ENCODE assay signal across 27 cellular contexts in genomic region chr20:37228111-37228510, GRCh38. TPM values are rescaled to one million over a fixed set of nuclear protein-coding genes. Genes with fewer than 3 reads are reported as not detected.
DNase-seq lines count a peak whose midpoint lies in the region; ATAC-seq and TF ChIP-seq lines count a peak whose summit lies in the region.
"Had no signal": no experiment of that assay in that cellular context is flagged by ENCODE, and none has a peak within 500 bp of the region (broad histone marks: within the 10 kb centered on the region; RNA-seq: fewer than 3 reads in every experiment).

No MANE protein-coding gene starts in this region.

- H3K4me1 Mint-ChIP-seq in stimulated activated effector memory CD8-positive, alpha-beta T cell treated with anti-CD3 and anti-CD28 coated beads, Interleukin-12 subunit alpha, Interleukin-12 subunit beta, amount 100 ng/mL, for 72 hours = no peaks in the 10 kb centered on the region
- H3K4me1 Mint-ChIP-seq: activated naive CD8-positive, alpha-beta T cell treated with anti-CD3 and anti-CD28 coated beads for 36 hours; naive thymus-derived CD4-positive, alpha-beta T cell had no signal

- H3K4me3 Mint-ChIP-seq in stimulated activated effector memory CD8-positive, alpha-beta T cell treated with anti-CD3 and anti-CD28 coated beads, Interleukin-12 subunit alpha, Interleukin-12 subunit beta, amount 100 ng/mL, for 72 hours = no peak overlapping the region
- H3K4me3 Mint-ChIP-seq: activated naive CD8-positive, alpha-beta T cell treated with anti-CD3 and anti-CD28 coated beads for 36 hours; CD8-positive, alpha-beta T cell; naive thymus-derived CD4-positive, alpha-beta T cell had no signal

- no peak for DNase-seq in esophagus muscularis mucosa (ENCODE audit: extremely low spot score)
- DNase-seq in left ventricle myocardium superior = no peak
- no peak for DNase-seq in stimulated activated effector memory CD8-positive, alpha-beta T cell treated with anti-CD3 and anti-CD28 coated beads, Interleukin-12 subunit alpha, Interleukin-12 subunit beta, amount 100 ng/mL, for 72 hours (ENCODE audit: low spot score in 2 of 2)
- DNase-seq in activated naive CD4-positive, alpha-beta T cell (lab: John Stamatoyannopoulos, UW) = no peak
- DNase-seq: activated CD4-positive, alpha-beta T cell treated with anti-CD3 and anti-CD28 coated beads for 4 hours; activated naive CD8-positive, alpha-beta T cell treated with anti-CD3 and anti-CD28 coated beads for 36 hours; CD8-positive, alpha-beta T cell; colonic mucosa; DMS153; foreskin keratinocyte; kidney; naive thymus-derived CD4-positive, alpha-beta T cell; NCI-H1105; NCI-H2081; NCI-H526; ovary; stimulated activated naive CD4-positive, alpha-beta T cell treated with Interleukin-2 at 50 U/mL for 16 hours had no signal

- H3K36me3 ChIP-seq in HUES48 (ENCODE audit: control insufficient read depth, insufficient read depth, low read length) (peaks cover 98% of the 10 kb centered on the region), esophagus muscularis mucosa (peaks cover 67 to 100% (median 88%) of the 10 kb centered on the region in 4 donors), skeletal muscle tissue (ENCODE audit: control insufficient read depth in 3 of 3, insufficient read depth in 3 of 3, low read length in 3 of 3) (peaks cover 39 to 59% (median 55%) of the 10 kb centered on the region in 3 donors)
- H3K36me3 ChIP-seq: ovary had no signal

- H3K9me3 ChIP-seq in HUES48 (ENCODE audit: control insufficient read depth, insufficient read depth, low read length) (no peaks in the 10 kb centered on the region), esophagus muscularis mucosa (no peaks in the 10 kb centered on the region), skeletal muscle tissue (ENCODE audit: control insufficient read depth in 3 of 3, low read length in 3 of 3) (no peaks in the 10 kb centered on the region)
- H3K9me3 ChIP-seq: body of pancreas, colonic mucosa, ovary, tibial nerve had no signal

- peaks cover 100% of the 10 kb centered on the region for H3K36me3 Mint-ChIP-seq in stimulated activated effector memory CD8-positive, alpha-beta T cell treated with anti-CD3 and anti-CD28 coated beads, Interleukin-12 subunit alpha, Interleukin-12 subunit beta, amount 100 ng/mL, for 72 hours

- H3K4me3 ChIP-seq in HUES48 (ENCODE audit: low read depth, low read length) (no peak overlapping the region), esophagus muscularis mucosa (no peak overlapping the region), skeletal muscle tissue (ENCODE audit: low read length in 3 of 3) (no peak overlapping the region)
- H3K4me3 ChIP-seq: body of pancreas, colonic mucosa, GM12878, ovary, tibial nerve had no signal

- H3K4me1 ChIP-seq in HUES48 (ENCODE audit: control insufficient read depth, insufficient read depth, low read length) (peaks cover 39% of the 10 kb centered on the region), esophagus muscularis mucosa (peaks cover 24 to 43% (median 31%) of the 10 kb centered on the region in 4 donors), skeletal muscle tissue (ENCODE audit: control insufficient read depth in 3 of 3, insufficient read depth in 3 of 3, low read length in 3 of 3) (peaks cover 43 to 72% (median 61%) of the 10 kb centered on the region in 3 donors)
- H3K4me1 ChIP-seq: colonic mucosa had no signal

- H3K27me3 ChIP-seq in HUES48 (ENCODE audit: control insufficient read depth, insufficient read depth, low read length) = no peaks in the 10 kb centered on the region
- no peaks in the 10 kb centered on the region for H3K27me3 ChIP-seq in esophagus muscularis mucosa
- no peaks in the 10 kb centered on the region for H3K27me3 ChIP-seq in skeletal muscle tissue (ENCODE audit: control insufficient read depth in 3 of 3, insufficient read depth in 3 of 3, low read length in 3 of 3)
- H3K27me3 ChIP-seq: body of pancreas, colonic mucosa, foreskin keratinocyte, ovary, tibial nerve had no signal

- intact Hi-C loops in esophagus muscularis mucosa (cut with DNase I) = no loop called here
- intact Hi-C loops in left ventricle myocardium superior (cut with micrococcal nuclease) = no loop called here

- ATAC-seq in left ventricle myocardium superior = peak; percentile 57
- no peak for ATAC-seq in GM21576 (IDR thresholded peaks at IDR 0.05; ENCODE audit: unreplicated experiment)
- no peak for ATAC-seq in GM18867 (IDR thresholded peaks at IDR 0.05; ENCODE audit: unreplicated experiment)
- no peak for ATAC-seq in stimulated activated effector memory CD8-positive, alpha-beta T cell treated with anti-CD3 and anti-CD28 coated beads, Interleukin-12 subunit alpha, Interleukin-12 subunit beta, amount 100 ng/mL, for 72 hours
- ATAC-seq: body of pancreas; CD8-positive, alpha-beta T cell; foreskin keratinocyte; GM12878; HCT116; HepG2; naive thymus-derived CD4-positive, alpha-beta T cell had no signal

- no peak for TF ChIP-seq POLR2A in esophagus muscularis mucosa (IDR thresholded peaks at IDR 0.05; ENCODE audit: low read depth)

- TF ChIP-seq EP300 in esophagus muscularis mucosa (IDR thresholded peaks at IDR 0.05) = no peak

- H3K27ac ChIP-seq in HUES48 (ENCODE audit: low read depth, low read length) (peak overlapping the region; percentile 89), esophagus muscularis mucosa (replicated peaks in 1 of 4) (peak overlapping the region; percentile 29 to 48 (median 30)), skeletal muscle tissue (ENCODE audit: low read depth, low read length) (peak overlapping the region; percentile 93)
- H3K27ac ChIP-seq: body of pancreas, colonic mucosa, foreskin keratinocyte, ovary, tibial nerve had no signal

- TF ChIP-seq CTCF in esophagus muscularis mucosa (IDR thresholded peaks at IDR 0.05) = no peak

- 66% methylated on average over 6 of the region's 6 CpGs for WGBS in esophagus muscularis mucosa

- H3K27ac Mint-ChIP-seq in stimulated activated effector memory CD8-positive, alpha-beta T cell treated with anti-CD3 and anti-CD28 coated beads, Interleukin-12 subunit alpha, Interleukin-12 subunit beta, amount 100 ng/mL, for 72 hours = no peak overlapping the region
- H3K27ac Mint-ChIP-seq: activated naive CD8-positive, alpha-beta T cell treated with anti-CD3 and anti-CD28 coated beads for 36 hours; CD8-positive, alpha-beta T cell had no signal

- no peak overlapping the region for H3K9ac ChIP-seq in HUES48 (ENCODE audit: low read depth, low read length)
- H3K9ac ChIP-seq in skeletal muscle tissue (ENCODE audit: low read depth in 1 of 3, low read length in 3 of 3) = peak overlapping the region in 2 of 3 donors; percentile 61 to 66

- no peaks in the 10 kb centered on the region for H3K9me3 Mint-ChIP-seq in stimulated activated effector memory CD8-positive, alpha-beta T cell treated with anti-CD3 and anti-CD28 coated beads, Interleukin-12 subunit alpha, Interleukin-12 subunit beta, amount 100 ng/mL, for 72 hours
- H3K9me3 Mint-ChIP-seq: activated naive CD8-positive, alpha-beta T cell treated with anti-CD3 and anti-CD28 coated beads for 36 hours; CD8-positive, alpha-beta T cell had no signal

RNA-seq across cellular contexts. Expression of gene GHRH, which starts 33.5 kb away (rescaled TPM):
- not detected for total RNA-seq in esophagus muscularis mucosa
- total RNA-seq in left ventricle myocardium superior = not detected
- total RNA-seq in skeletal muscle tissue = not detected
- total RNA-seq: activated naive CD8-positive, alpha-beta T cell treated with anti-CD3 and anti-CD28 coated beads for 36 hours; body of pancreas; CD8-positive, alpha-beta T cell; colonic mucosa; foreskin keratinocyte; GM12878; HepG2; kidney; mesenteric fat pad; naive thymus-derived CD4-positive, alpha-beta T cell; ovary; tibial nerve had no signal

RNA-seq across cellular contexts. Expression of gene MROH8, which starts 48.8 kb away (rescaled TPM):
- total RNA-seq in esophagus muscularis mucosa = 1 to 10 TPM; 2.7 to 6.2 (median 3.0) TPM
- 4.4 TPM for total RNA-seq in left ventricle myocardium superior
- 1.0 TPM for total RNA-seq in skeletal muscle tissue

RNA-seq across cellular contexts. Expression of gene RPN2, which starts 49.0 kb away (rescaled TPM):
- 100 to 1,000 TPM in 3 of 4 donors, 10 to 100 TPM in 1; 89.7 to 125 (median 111) TPM for total RNA-seq in esophagus muscularis mucosa
- total RNA-seq in left ventricle myocardium superior = 84.7 TPM
- 117 TPM for total RNA-seq in skeletal muscle tissue

Comparison
In these comparisons a context has a peak if more than half of its experiments do, and no peak if none do; other contexts are left out.
1. H3K27ac ChIP-seq: peak in every context shown above with its lines; median percentile 93 in skeletal muscle tissue; 89 in HUES48; 30 in esophagus muscularis mucosa.